8 cellular contexts compared by ENCODE assay signal in the genomic region with DNA sequence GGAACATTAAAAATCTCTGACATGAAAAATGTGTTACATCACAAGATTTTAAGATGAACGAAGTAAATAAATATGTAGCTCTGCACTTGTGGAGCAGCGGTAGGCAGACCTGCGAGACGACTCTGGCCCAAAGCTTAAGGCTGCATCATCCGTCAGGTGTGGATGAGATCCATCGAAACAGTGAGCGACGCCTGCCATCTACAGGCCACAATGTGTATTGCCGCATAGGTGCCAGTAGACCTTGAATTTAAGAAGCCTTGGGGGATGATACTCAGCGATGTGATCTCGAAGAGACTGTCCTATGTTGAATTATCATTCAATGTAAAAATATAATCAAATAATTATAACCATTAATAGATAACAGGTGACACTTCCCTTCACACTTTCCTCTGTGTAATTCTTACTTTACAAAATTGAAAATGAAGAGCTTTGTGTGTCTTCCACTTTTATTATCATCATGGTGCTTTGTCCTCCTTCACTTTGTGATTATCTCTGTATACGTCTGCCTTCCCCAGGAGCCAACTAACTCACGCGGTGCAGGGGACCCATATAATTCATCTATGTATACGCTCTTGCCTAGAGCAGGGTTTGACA.
A peak's percentile ranks its signal among the peaks of the same experiment; 100 is the strongest.
DNase-seq lines count a peak whose midpoint lies in the region; ATAC-seq, FAIRE-seq and TF ChIP-seq lines count a peak whose summit lies in the region.

No MANE protein-coding gene starts in this region.

- in situ Hi-C loops in ACHN (cut with HindIII; ENCODE audit: low pct_ligation_motif_present, low pct_unique_long_range_greater_than_20kb, low sequenced_read_pairs), result no loop called here

- no peaks in the 10 kb centered on the region for H3K4me1 Mint-ChIP-seq in MCF 10A (ENCODE audit: insufficient read depth, unreplicated experiment)

- no peak overlapping the region for H3K4me3 Mint-ChIP-seq in MCF 10A (ENCODE audit: unreplicated experiment)

- H3K27ac Mint-ChIP-seq in MCF 10A (ENCODE audit: low read depth, unreplicated experiment), result no peak overlapping the region

- H3K9me3 Mint-ChIP-seq in MCF 10A (ENCODE audit: unreplicated experiment), result peaks cover 7% of the 10 kb centered on the region

- DNase-seq in ACHN (peak; percentile 66), NCI-H2081 (lab: John Stamatoyannopoulos, UW) (peak; percentile 87 to 90), UCSD-AML1 (lab: John Stamatoyannopoulos, UW; ENCODE audit: unreplicated experiment) (peak; percentile 69), MCF 10A (ENCODE audit: unreplicated experiment) (peak; percentile 85)
- peak; percentile 7 to 57 for DNase-seq in stimulated activated CD4-positive, alpha-beta T cell treated with anti-CD3 and anti-CD28 coated beads, Interleukin-1b, Interleukin-23, amount 100 ng/mL, for 1 hour (ENCODE audit: low read depth in 2 of 2)

- BruUV-seq in MCF 10A (replicated peaks; lab: Mats Ljungman, UMichigan), result no TSS peak

- intact Hi-C loops in MCF 10A (cut with micrococcal nuclease), result loop anchor here (1.0 to 10.0 kb wide), 5 partner anchors 148 to 867 kb away; no protein-coding TSS in a partner anchor

- POLR2A ChIA-PET in MCF 10A (lab: Yijun Ruan, JAX), result interaction anchor here (0.7 to 0.9 kb wide), 4 partner anchors 132 to 914 kb away, joined by 3 to 4 read pairs (median 3); no protein-coding TSS in a partner anchor

- peak; percentile 99 for FAIRE-seq in islet of Langerhans (lab: Jason Lieb, UNC)

- ATAC-seq in GM18519 (IDR thresholded peaks at IDR 0.05; ENCODE audit: low FRiP score, unreplicated experiment) (peak; percentile 98), HG03025 (IDR thresholded peaks at IDR 0.05; ENCODE audit: low FRiP score, unreplicated experiment) (peak; percentile 96)

- H3K27me3 Mint-ChIP-seq in MCF 10A (ENCODE audit: insufficient read depth, unreplicated experiment), result no peaks in the 10 kb centered on the region

- H3K36me3 Mint-ChIP-seq in MCF 10A (ENCODE audit: insufficient read depth, unreplicated experiment), result no peaks in the 10 kb centered on the region

- CTCF ChIA-PET in MCF 10A (lab: Yijun Ruan, JAX), result interaction anchor here (0.5 to 3.6 kb wide), 45 partner anchors 10 to 1148 kb away, joined by 3 to 30 read pairs (median 4); no protein-coding TSS in a partner anchor

- TF ChIP-seq CTCF in MCF 10A (IDR thresholded peaks at IDR 0.05; ENCODE audit: unreplicated experiment), result peak; percentile 87

Comparison
In these comparisons a context has a peak if more than half of its experiments do, and no peak if none do; other contexts are left out.
1. Peak in every context shown above with its lines: DNase-seq and ATAC-seq.
2. DNase-seq: peak in every context shown above with its lines; median percentile 88 in NCI-H2081; 85 in MCF 10A; 69 in UCSD-AML1; 66 in ACHN; 32 in stimulated activated CD4-positive, alpha-beta T cell treated with anti-CD3 and anti-CD28 coated beads, Interleukin-1b, Interleukin-23, amount 100 ng/mL, for 1 hour.